ENCODE assay signal across 1 cellular context in genomic region chr2:16034151-16034974, GRCh38.
TF ChIP-seq lines count a peak whose summit lies in the region.

No MANE protein-coding gene starts in this region.

TF ChIP-seq in SK-N-SH, 30 proteins besides CTCF, POLR2A, EP300 and RAD21 (continued from another document):
- TF ChIP-seq NRF1 (IDR thresholded peaks at IDR 0.05; ENCODE audit: low read depth, low read length), result no peak
- TF ChIP-seq, protein P1, sequence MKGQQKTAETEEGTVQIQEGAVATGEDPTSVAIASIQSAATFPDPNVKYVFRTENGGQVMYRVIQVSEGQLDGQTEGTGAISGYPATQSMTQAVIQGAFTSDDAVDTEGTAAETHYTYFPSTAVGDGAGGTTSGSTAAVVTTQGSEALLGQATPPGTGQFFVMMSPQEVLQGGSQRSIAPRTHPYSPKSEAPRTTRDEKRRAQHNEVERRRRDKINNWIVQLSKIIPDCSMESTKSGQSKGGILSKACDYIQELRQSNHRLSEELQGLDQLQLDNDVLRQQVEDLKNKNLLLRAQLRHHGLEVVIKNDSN (IDR thresholded peaks at IDR 0.05; ENCODE audit: borderline replicate concordance, low read depth), result no peak
TF ChIP-seq in SK-N-SH: peak in this region for 0.
